Comparison of ENCODE assay signal across 8 cellular contexts in the genomic region with DNA sequence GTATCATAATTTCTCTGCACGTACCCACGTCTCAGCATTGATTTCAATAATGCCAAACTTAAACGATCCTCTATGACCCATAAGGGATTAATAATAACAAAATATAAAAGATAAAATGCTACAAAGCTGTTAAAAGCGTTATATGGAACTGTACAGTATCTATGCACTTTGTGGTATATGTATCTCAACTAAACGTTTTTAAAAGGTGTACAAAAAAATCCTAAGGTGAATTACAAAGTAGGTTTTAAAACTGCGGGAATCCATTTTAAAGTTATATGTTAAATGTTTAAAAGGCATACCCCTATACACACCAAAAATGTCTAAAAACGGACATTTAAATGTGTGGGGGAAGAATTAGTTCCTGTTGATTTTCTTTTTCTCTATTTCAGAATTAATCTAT. TPM values are rescaled to one million over a fixed set of nuclear protein-coding genes. Genes with fewer than 3 reads are reported as not detected.
DNase-seq lines count a peak whose midpoint lies in the region; ATAC-seq and TF ChIP-seq lines count a peak whose summit lies in the region.
"Had no signal": no experiment of that assay in that cellular context is flagged by ENCODE, and none has a peak within 500 bp of the region (broad histone marks: within the 10 kb centered on the region; RNA-seq: fewer than 3 reads in every experiment).

No MANE protein-coding gene starts in this region.

- WGBS in gastroesophageal sphincter (ENCODE audit: low coverage in 1 of 2), 2 donors, result 44 to 49% methylated on average over 7 of the region's 7 CpGs
- WGBS in spleen, 5 donors, result 45 to 52% (median 49%) methylated on average over 7 of the region's 7 CpGs

- H3K4me1 ChIP-seq in HEK293 (ENCODE audit: control insufficient read depth, insufficient read depth, low read length), result no peaks in the 10 kb centered on the region
- H3K4me1 ChIP-seq in gastroesophageal sphincter, result peaks cover 0 to 15% (median 0%) of the 10 kb centered on the region in 3 donors
- peaks cover 0 to 24% (median 13%) of the 10 kb centered on the region in 6 donors for H3K4me1 ChIP-seq in spleen

- H3K36me3 ChIP-seq in HEK293 (ENCODE audit: control insufficient read depth in 2 of 2, insufficient read depth in 1 of 2, low read length in 2 of 2) (peaks cover 0 to 17% of the 10 kb centered on the region in 2 experiments; a peak in 2 of 3 replicates), gastroesophageal sphincter (no peaks in the 10 kb centered on the region), spleen (peaks cover 0 to 7% (median 0%) of the 10 kb centered on the region in 6 donors)

- no peak for TF ChIP-seq EP300 in gastroesophageal sphincter (IDR thresholded peaks at IDR 0.05)

- POLR2A ChIA-PET in HEK293 (lab: Yijun Ruan, JAX), result no interaction called here

- TF ChIP-seq CTCF in HEK293 (tag by site-specific recombination; IDR thresholded peaks at IDR 0.05) (no peak), WI38 (IDR thresholded peaks at IDR 0.05; ENCODE audit: low read depth, low read length) (no peak), gastroesophageal sphincter (IDR thresholded peaks at IDR 0.05) (no peak), spleen (IDR thresholded peaks at IDR 0.05 in 8 of 11, conservative IDR thresholded peaks at IDR 0.05 in 3 of 11) (no peak)

- no peak for TF ChIP-seq POLR2A in gastroesophageal sphincter (IDR thresholded peaks at IDR 0.05)
- TF ChIP-seq POLR2A in spleen (IDR thresholded peaks at IDR 0.05), result no peak

- CTCF ChIA-PET in HEK293 (lab: Yijun Ruan, JAX), result no interaction called here

- H3K4me3 ChIP-seq in HEK293 (ENCODE audit: low read depth, low read length), result peak overlapping the region; percentile 82
- peak overlapping the region; percentile 72 for H3K4me3 ChIP-seq in WI38 (ENCODE audit: low read depth, low read length)
- peak overlapping the region; percentile 61 to 92 for H3K4me3 ChIP-seq in gastroesophageal sphincter
- H3K4me3 ChIP-seq in spleen, result peak overlapping the region; percentile 31 to 75 (median 46)

- DNase-seq in spleen, result no peak
- no peak for DNase-seq in C1 segment of cervical spinal cord (lab: John Stamatoyannopoulos, UW)
- DNase-seq in SIG-M5 treated with dmso at 0.1 percent for 504 hours (lab: John Stamatoyannopoulos, UW; ENCODE audit: unreplicated experiment), result no peak
- DNase-seq in DMS 273 (lab: John Stamatoyannopoulos, UW; ENCODE audit: unreplicated experiment), result no peak
- DNase-seq: stimulated activated CD4-positive, alpha-beta T cell treated with anti-CD3 and anti-CD28 coated beads, Interleukin-4, amount 100 ng/mL, for 4 hours had no signal

- no peak for ATAC-seq in gastroesophageal sphincter

- H3K9me3 ChIP-seq in HEK293 (ENCODE audit: control insufficient read depth, insufficient read depth, low read depth, low read length) (no peaks in the 10 kb centered on the region), gastroesophageal sphincter (no peaks in the 10 kb centered on the region), spleen (no peaks in the 10 kb centered on the region)

- H3K27me3 ChIP-seq in gastroesophageal sphincter, result no peaks in the 10 kb centered on the region
- H3K27me3 ChIP-seq in spleen (replicated peaks in 1 of 7), result no peaks in the 10 kb centered on the region

- H3K27ac ChIP-seq in HEK293 (ENCODE audit: extremely low read depth, low read depth, low read length), result no peak overlapping the region
- H3K27ac ChIP-seq in gastroesophageal sphincter, result peak overlapping the region in 2 of 4 donors; percentile 79 to 81
- peak overlapping the region in 7 of 8 donors; percentile 73 to 90 (median 86) for H3K27ac ChIP-seq in spleen

- intact Hi-C loops in spleen (cut with DNase I; ENCODE audit: low total_unique reads), result no loop called here

TF ChIP-seq in HEK293, 187 proteins besides CTCF, POLR2A, EP300 and RAD21:
- TF ChIP-seq ZNF664 (tag by site-specific recombination; IDR thresholded peaks at IDR 0.05) (peak; percentile 92), RBAK (tag by site-specific recombination; IDR thresholded peaks at IDR 0.05) (no peak), ZNF600 (tag by site-specific recombination; IDR thresholded peaks at IDR 0.05) (no peak), ZNF324 (tag by site-specific recombination; IDR thresholded peaks at IDR 0.05) (no peak), ZNF292 (tag by site-specific recombination; IDR thresholded peaks at IDR 0.05; ENCODE audit: borderline replicate concordance, low read depth) (no peak), ZNF670 (tag by site-specific recombination; IDR thresholded peaks at IDR 0.05; ENCODE audit: low read depth) (no peak), ZBTB48 (tag by site-specific recombination; IDR thresholded peaks at IDR 0.05) (no peak)
- TF ChIP-seq, protein P1, sequence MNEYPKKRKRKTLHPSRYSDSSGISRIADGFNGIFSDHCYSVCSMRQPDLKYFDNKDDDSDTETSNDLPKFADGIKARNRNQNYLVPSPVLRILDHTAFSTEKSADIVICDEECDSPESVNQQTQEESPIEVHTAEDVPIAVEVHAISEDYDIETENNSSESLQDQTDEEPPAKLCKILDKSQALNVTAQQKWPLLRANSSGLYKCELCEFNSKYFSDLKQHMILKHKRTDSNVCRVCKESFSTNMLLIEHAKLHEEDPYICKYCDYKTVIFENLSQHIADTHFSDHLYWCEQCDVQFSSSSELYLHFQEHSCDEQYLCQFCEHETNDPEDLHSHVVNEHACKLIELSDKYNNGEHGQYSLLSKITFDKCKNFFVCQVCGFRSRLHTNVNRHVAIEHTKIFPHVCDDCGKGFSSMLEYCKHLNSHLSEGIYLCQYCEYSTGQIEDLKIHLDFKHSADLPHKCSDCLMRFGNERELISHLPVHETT (tag by site-specific recombination; IDR thresholded peaks at IDR 0.05), result no peak

RNA-seq across cellular contexts. Expression of a gene that starts 0.9 kb away (rescaled TPM):
- total RNA-seq in gastroesophageal sphincter, result 1 to 10 TPM; 2.8 to 5.8 (median 3.8) TPM
- 10 to 100 TPM in 3 of 7 donors, 1 to 10 TPM in 4; 7.3 to 13.7 (median 8.7) TPM for total RNA-seq in spleen
- polyA plus RNA-seq in spleen, result 1 to 10 TPM; 4.8 to 5.7 (median 5.0) TPM

RNA-seq across cellular contexts. Expression of a gene that starts 3.9 kb away (rescaled TPM):
- not detected for total RNA-seq in gastroesophageal sphincter
- total RNA-seq in spleen, result not detected
- under 1 TPM in 1 of 3 donors, not detected in 2; 0.12 TPM for polyA plus RNA-seq in spleen
